ENCODE assay signal across 15 cellular contexts in genomic region chr1:53509775-53510174, GRCh38. TPM values are rescaled to one million over a fixed set of nuclear protein-coding genes. Genes with fewer than 3 reads are reported as not detected.
DNase-seq lines count a peak whose midpoint lies in the region; ATAC-seq, FAIRE-seq and TF ChIP-seq lines count a peak whose summit lies in the region.
"Had no signal": no experiment of that assay in that cellular context is flagged by ENCODE, and none has a peak within 500 bp of the region (broad histone marks: within the 10 kb centered on the region; RNA-seq: fewer than 3 reads in every experiment).

No MANE protein-coding gene starts in this region.

- no peak overlapping the region for H3K4me3 Mint-ChIP-seq in progenitor cell of endocrine pancreas (ENCODE audit: low read depth)
- H3K4me3 Mint-ChIP-seq: CD8-positive, alpha-beta memory T cell; IgD-negative memory B cell had no signal

- no peaks in the 10 kb centered on the region for H3K79me1 ChIP-seq in H1 (ENCODE audit: low read depth, low read length)

- 0 out of 2 replicates have a peak overlapping the region, but pooled peaks have one; percentile 61 for H2BK20ac ChIP-seq in H1 (ENCODE audit: low read length)

- POLR2A ChIA-PET in H1 (lab: Charles Lee; ENCODE audit: partially characterized antibody): interaction anchor here (0.5 to 0.7 kb wide), 2 partner anchors 23 to 135 kb away, joined by 3 read pairs; no protein-coding TSS in a partner anchor

- no peaks in the 10 kb centered on the region for H3K23me2 ChIP-seq in H1 (ENCODE audit: low read depth, low read length)

- H3K36me3 ChIP-seq in NT2/D1 (ENCODE audit: insufficient read depth, insufficient read length, low read length) (no peaks in the 10 kb centered on the region), H1 (ENCODE audit: control insufficient read depth in 2 of 4, insufficient read depth in 4 of 4, low read length in 3 of 4) (no peaks in the 10 kb centered on the region), uterus (no peaks in the 10 kb centered on the region), Peyer's patch (no peaks in the 10 kb centered on the region)

- no peak overlapping the region for H2AK5ac ChIP-seq in H1 (ENCODE audit: low read depth, low read length)

- DNase-seq in NT2/D1 (ENCODE audit: low read depth, low spot score) (no peak), H1 (ENCODE audit: low read depth in 1 of 2, low spot score in 2 of 2) (no peak), progenitor cell of endocrine pancreas (ENCODE audit: low spot score, unreplicated experiment) (no peak), uterus (no peak), Peyer's patch (no peak)
- DNase-seq: CD8-positive, alpha-beta memory T cell; GF-D8; H7 had no signal

- H4K20me1 ChIP-seq in H1 (replicated peaks in 1 of 2; ENCODE audit: control insufficient read depth in 1 of 2, insufficient read depth in 2 of 2, low read length in 2 of 2): no peaks in the 10 kb centered on the region

- no peak for TF ChIP-seq RAD21 in H1 (IDR thresholded peaks at IDR 0.05 in 1 of 2, conservative IDR thresholded peaks at IDR 0.05 in 1 of 2; ENCODE audit: low read depth in 2 of 2, low read length in 2 of 2)

- peaks cover 3% of the 10 kb centered on the region for H3K27me3 ChIP-seq in NT2/D1 (ENCODE audit: insufficient read depth, insufficient read length)
- H3K27me3 ChIP-seq in H1 (replicated peaks in 1 of 4; ENCODE audit: control insufficient read depth in 3 of 4, extremely low read depth in 1 of 4, insufficient read depth in 3 of 4, low read length in 3 of 4): no peaks in the 10 kb centered on the region
- H3K27me3 ChIP-seq in uterus: no peaks in the 10 kb centered on the region
- no peaks in the 10 kb centered on the region for H3K27me3 ChIP-seq in Peyer's patch

- H3K36me3 Mint-ChIP-seq in progenitor cell of endocrine pancreas (ENCODE audit: insufficient read depth): no peaks in the 10 kb centered on the region
- H3K36me3 Mint-ChIP-seq: CD8-positive, alpha-beta memory T cell; IgD-negative memory B cell had no signal

- H3K4me2 ChIP-seq in H1 (ENCODE audit: insufficient read depth in 1 of 2, low read depth in 2 of 2, low read length in 2 of 2): no peak overlapping the region

- H2BK120ac ChIP-seq in H1 (replicated peaks; ENCODE audit: low read depth, low read length): no peak overlapping the region

- H2BK5ac ChIP-seq in H1 (ENCODE audit: low read depth, low read length): 0 out of 2 replicates have a peak overlapping the region, but pooled peaks have one; percentile 63

- no peaks in the 10 kb centered on the region for H3K9me3 Mint-ChIP-seq in progenitor cell of endocrine pancreas (ENCODE audit: low read depth)
- H3K9me3 Mint-ChIP-seq: CD8-positive, alpha-beta memory T cell; IgD-negative memory B cell had no signal

- no peak overlapping the region for H4K5ac ChIP-seq in H1 (ENCODE audit: insufficient read length, low read depth, low read length)

- H3K4me3 ChIP-seq in NT2/D1 (ENCODE audit: insufficient read length, low read depth): no peak overlapping the region
- H3K4me3 ChIP-seq in H1 (ENCODE audit: extremely low read depth in 1 of 4, insufficient read depth in 2 of 4, low read depth in 3 of 4, low read length in 4 of 4): no peak overlapping the region
- no peak overlapping the region for H3K4me3 ChIP-seq in uterus
- H3K4me3 ChIP-seq in Peyer's patch: no peak overlapping the region
- H3K4me3 ChIP-seq: GM23248 had no signal

- no peak for ATAC-seq in GM18873 (IDR thresholded peaks at IDR 0.05; ENCODE audit: low FRiP score, unreplicated experiment)
- no peak for ATAC-seq in GM18498 (IDR thresholded peaks at IDR 0.05; ENCODE audit: unreplicated experiment)

- H3K4ac ChIP-seq in H1 (replicated peaks; ENCODE audit: insufficient read length, low read depth, low read length): no peak overlapping the region

- H3K79me2 ChIP-seq in H1 (ENCODE audit: control insufficient read depth in 1 of 2, insufficient read depth in 2 of 2, low read length in 2 of 2): no peaks in the 10 kb centered on the region

- H3K4me1 ChIP-seq in NT2/D1 (ENCODE audit: insufficient read depth, insufficient read length) (peaks cover 70% of the 10 kb centered on the region), H1 (replicated peaks in 1 of 4; ENCODE audit: control insufficient read depth in 3 of 4, insufficient read depth in 4 of 4, low read length in 3 of 4) (peaks cover 0 to 20% (median 3%) of the 10 kb centered on the region in 4 experiments; a peak in 2 of 7 replicates), uterus (peaks cover 5 to 7% of the 10 kb centered on the region in 2 donors), Peyer's patch (no peaks in the 10 kb centered on the region)

- H3K14ac ChIP-seq in H1 (ENCODE audit: insufficient read length): no peak overlapping the region

- H3K4me1 Mint-ChIP-seq in progenitor cell of endocrine pancreas (ENCODE audit: low read depth): no peaks in the 10 kb centered on the region
- H3K4me1 Mint-ChIP-seq: CD8-positive, alpha-beta memory T cell had no signal

- CTCF ChIA-PET in H1 (lab: Charles Lee; ENCODE audit: partially characterized antibody): interaction anchor here (0.8 to 1.9 kb wide), 8 partner anchors 9 to 153 kb away, joined by 3 to 5 read pairs (median 4); no protein-coding TSS in a partner anchor

- H3K27ac ChIP-seq in H1 (ENCODE audit: low read depth, low read length): no peak overlapping the region
- H3K27ac ChIP-seq in uterus: peak overlapping the region; percentile 88 to 92
- H3K27ac ChIP-seq in Peyer's patch: no peak overlapping the region
- H3K27ac ChIP-seq: GM23248 had no signal

- no peak overlapping the region for H2AFZ ChIP-seq in H1 (ENCODE audit: low read length)
- H2AFZ ChIP-seq: GM23248 had no signal

- no peak overlapping the region for H3K56ac ChIP-seq in H1 (replicated peaks; ENCODE audit: insufficient read length, low read depth, low read length)

- H3K9ac ChIP-seq in NT2/D1 (ENCODE audit: insufficient read length, low read depth): peak overlapping the region; percentile 46
- H3K9ac ChIP-seq in H1 (replicated peaks in 1 of 4; ENCODE audit: extremely low read depth in 1 of 4, low read depth in 3 of 4, low read length in 3 of 4): no peak overlapping the region
- H3K9ac ChIP-seq: GM23248 had no signal

- FAIRE-seq in H1 (lab: Jason Lieb, UNC): no peak

- H3K9me3 ChIP-seq in NT2/D1 (ENCODE audit: insufficient read depth, low read length) (no peaks in the 10 kb centered on the region), H1 (ENCODE audit: insufficient read depth in 2 of 2, low read depth in 1 of 2, low read length in 1 of 2) (no peaks in the 10 kb centered on the region), uterus (no peaks in the 10 kb centered on the region), Peyer's patch (no peaks in the 10 kb centered on the region)

- WGBS in H1 (ENCODE audit: extremely low coverage in 1 of 2, insufficient coverage in 1 of 2, insufficient read length in 1 of 2, insufficient replicate concordance in 2 of 2, low coverage in 1 of 2, low lambda C conversion rate in 2 of 2, missing lambda C conversion rate in 1 of 2), 2 experiments: 77% methylated on average over 11 of the region's 13 CpGs; no CpG with 5 or more reads in 1 of the 2 experiments

- intact Hi-C loops in uterus (cut with DNase I; ENCODE audit: low total_unique reads): no loop called here

- no peak overlapping the region for H2BK12ac ChIP-seq in H1 (ENCODE audit: low read depth, low read length)

- H4K91ac ChIP-seq in H1 (replicated peaks; ENCODE audit: insufficient read length, low read length): peak overlapping the region; percentile 69

- H3K27me3 Mint-ChIP-seq in progenitor cell of endocrine pancreas: peaks cover 7% of the 10 kb centered on the region
- H3K27me3 Mint-ChIP-seq: CD8-positive, alpha-beta memory T cell had no signal

- peak overlapping the region; percentile 1; the same call in 1 of the 2 replicates for H4K8ac ChIP-seq in H1 (ENCODE audit: extremely low read depth, insufficient read depth, low read length)

- no peak overlapping the region for H3K23ac ChIP-seq in H1 (ENCODE audit: insufficient read length)

- TF ChIP-seq POLR2A in H1 (IDR thresholded peaks at IDR 0.05; ENCODE audit: control extremely low read depth in 1 of 2, low read depth in 2 of 2, low read length in 2 of 2) (no peak), uterus (IDR thresholded peaks at IDR 0.05) (no peak), Peyer's patch (IDR thresholded peaks at IDR 0.05) (no peak)

- TF ChIP-seq EP300 in H1 (IDR thresholded peaks at IDR 0.05; ENCODE audit: borderline replicate concordance in 1 of 2, low read depth in 2 of 2, low read length in 2 of 2): no peak

- H3K18ac ChIP-seq in H1 (ENCODE audit: extremely low read depth, low read length): no peak overlapping the region

- H2BK15ac ChIP-seq in H1 (ENCODE audit: low read length): no peak overlapping the region

- TF ChIP-seq CTCF in H1 (IDR thresholded peaks at IDR 0.05; ENCODE audit: control extremely low read depth in 1 of 3, insufficient read depth in 1 of 3, low read depth in 1 of 3, low read length in 3 of 3) (no peak), progenitor cell of endocrine pancreas (IDR thresholded peaks at IDR 0.05; ENCODE audit: unreplicated experiment) (no peak), uterus (IDR thresholded peaks at IDR 0.05) (no peak), Peyer's patch (IDR thresholded peaks at IDR 0.05) (no peak)

- peak overlapping the region; percentile 67 for H3K27ac Mint-ChIP-seq in progenitor cell of endocrine pancreas
- H3K27ac Mint-ChIP-seq: CD8-positive, alpha-beta memory T cell had no signal

TF ChIP-seq in H1, 55 proteins besides CTCF, POLR2A, EP300 and RAD21 (continues in another document):
- no peak for TF ChIP-seq USF2 (IDR thresholded peaks at IDR 0.05; ENCODE audit: low read length)
- TF ChIP-seq BCL11A (IDR thresholded peaks at IDR 0.05; ENCODE audit: low read depth in 2 of 2, low read length in 2 of 2): no peak
- TF ChIP-seq RBBP5 (IDR thresholded peaks at IDR 0.05; ENCODE audit: borderline replicate concordance, low read depth, low read length): no peak

RNA-seq across cellular contexts. Expression of gene DMRTB1, which starts 50.6 kb away (rescaled TPM):
- total RNA-seq in H1 (2021; fragmentation: NEBNext Ultra II Directional; extraction: Animal tissue kit (Norgen Biotek cat#: 25700)): 0.17 and 0.35 TPM in 2 replicates
- 0.06 and 0.22 TPM in 2 replicates for polyA plus RNA-seq in H1 (2011; rRNA removed)
- 0.14 TPM for polyA plus RNA-seq in H1 (2011; cell fraction: cytosol; rRNA removed)
- polyA plus RNA-seq in H1 (2011; cell fraction: nucleus; rRNA removed): not detected
- 0.11 to 0.15 TPM in 2 of 4 replicates, not detected in the others for polyA plus RNA-seq in H1 (2012, experiment 1 of 2)
- polyA plus RNA-seq in H1 (2012, experiment 2 of 2): not detected
- 0.49 TPM for polyA plus RNA-seq in H1 (2013, experiment 1 of 2)
- polyA plus RNA-seq in H1 (2013, experiment 2 of 2): 0.40 TPM
- not detected in 2 replicates for polyA minus RNA-seq in H1 (2011; rRNA and poly(A)+ RNA removed)
- not detected for polyA minus RNA-seq in H1 (2011; cell fraction: cytosol; rRNA and poly(A)+ RNA removed)
- polyA minus RNA-seq in H1 (2011; cell fraction: nucleus; rRNA and poly(A)+ RNA removed): not detected
- not detected in 2 replicates for total RNA-seq in progenitor cell of endocrine pancreas
- not detected for total RNA-seq in uterus
- not detected for total RNA-seq in Peyer's patch
- total RNA-seq: A673; CD8-positive, alpha-beta memory T cell; GM23248; HT-29 had no signal
- polyA plus RNA-seq: BJ; CD8-positive, alpha-beta memory T cell; GM23248; IgD-negative memory B cell had no signal

Comparison
In these comparisons a context has a peak if more than half of its experiments do, and no peak if none do; other contexts are left out.
1. H3K27ac ChIP-seq: peak in uterus (2 of 2); none in H1 (single experiment) and Peyer's patch (0 of 4).